ENCODE assay signal across 13 cellular contexts in genomic region chr3:152177757-152178156, GRCh38.
DNase-seq lines count a peak whose midpoint lies in the region; ATAC-seq, FAIRE-seq and TF ChIP-seq lines count a peak whose summit lies in the region.
"Had no signal": no experiment of that assay in that cellular context is flagged by ENCODE, and none has a peak within 500 bp of the region (broad histone marks: within the 10 kb centered on the region; RNA-seq: fewer than 3 reads in every experiment).

No MANE protein-coding gene starts in this region.

- H3K9me3 Mint-ChIP-seq in HFFc6 (no peaks in the 10 kb centered on the region), glutamatergic neuron (ENCODE audit: unreplicated experiment) (no peaks in the 10 kb centered on the region)
- H3K9me3 Mint-ChIP-seq: endodermal cell; naive B cell; stimulated activated naive CD8-positive, alpha-beta T cell treated with anti-CD3 and anti-CD28 coated beads, Interleukin-15, Interleukin-2, amounts not matched to agents 100 ng/mL and 50 ng/mL, for 24 hours had no signal

- DNase-seq in RCC 7860 (ENCODE audit: low spot score) (peak; percentile 11), HFFc6 (no peak), glutamatergic neuron (no peak), NCI-H128 (lab: John Stamatoyannopoulos, UW; ENCODE audit: unreplicated experiment) (no peak), NCI-H2171 treated with DMSO at 0.1 percent for 48 hours (lab: John Stamatoyannopoulos, UW) (no peak)
- DNase-seq: anterior cingulate cortex, endodermal cell, MG63, naive B cell had no signal

- peaks cover 54% of the 10 kb centered on the region for H3K4me1 Mint-ChIP-seq in HFFc6 (ENCODE audit: low read depth)
- no peaks in the 10 kb centered on the region for H3K4me1 Mint-ChIP-seq in glutamatergic neuron (ENCODE audit: low read depth, unreplicated experiment)

- H3K4me3 Mint-ChIP-seq in HFFc6 (no peak overlapping the region), glutamatergic neuron (ENCODE audit: unreplicated experiment) (no peak overlapping the region)
- H3K4me3 Mint-ChIP-seq: endodermal cell; naive B cell; stimulated activated naive CD8-positive, alpha-beta T cell treated with anti-CD3 and anti-CD28 coated beads, Interleukin-15, Interleukin-2, amounts not matched to agents 100 ng/mL and 50 ng/mL, for 24 hours had no signal

- H3K27ac Mint-ChIP-seq in HFFc6 (no peak overlapping the region), glutamatergic neuron (ENCODE audit: unreplicated experiment) (no peak overlapping the region)
- H3K27ac Mint-ChIP-seq: endodermal cell; stimulated activated naive CD8-positive, alpha-beta T cell treated with anti-CD3 and anti-CD28 coated beads, Interleukin-15, Interleukin-2, amounts not matched to agents 100 ng/mL and 50 ng/mL, for 24 hours had no signal

- peak; percentile 70 for ATAC-seq in GM18502 (IDR thresholded peaks at IDR 0.05; ENCODE audit: poor library complexity, unreplicated experiment)
- ATAC-seq in GM21367 (IDR thresholded peaks at IDR 0.05; ENCODE audit: unreplicated experiment), result peak; percentile 74
- ATAC-seq in HG03039 (IDR thresholded peaks at IDR 0.05; ENCODE audit: unreplicated experiment), result peak; percentile 58

- peak; percentile 64 for FAIRE-seq in RCC 7860 (lab: Jason Lieb, UNC)

- H3K27me3 Mint-ChIP-seq in HFFc6 (ENCODE audit: insufficient read depth) (no peaks in the 10 kb centered on the region), glutamatergic neuron (ENCODE audit: unreplicated experiment) (no peaks in the 10 kb centered on the region)
- H3K27me3 Mint-ChIP-seq: naive B cell; stimulated activated naive CD8-positive, alpha-beta T cell treated with anti-CD3 and anti-CD28 coated beads, Interleukin-15, Interleukin-2, amounts not matched to agents 100 ng/mL and 50 ng/mL, for 24 hours had no signal

- TF ChIP-seq CTCF in HFFc6 (IDR thresholded peaks at IDR 0.05), result no peak
- no peak for TF ChIP-seq CTCF in glutamatergic neuron (IDR thresholded peaks at IDR 0.05; ENCODE audit: partially characterized antibody, unreplicated experiment)

- H3K36me3 Mint-ChIP-seq in HFFc6 (ENCODE audit: low read depth), result peaks cover 9% of the 10 kb centered on the region; the same call in 1 of the 2 replicates
- H3K36me3 Mint-ChIP-seq in glutamatergic neuron (ENCODE audit: unreplicated experiment), result no peaks in the 10 kb centered on the region
